Comparison of ENCODE assay signal across 1 cellular context in the genomic region with DNA sequence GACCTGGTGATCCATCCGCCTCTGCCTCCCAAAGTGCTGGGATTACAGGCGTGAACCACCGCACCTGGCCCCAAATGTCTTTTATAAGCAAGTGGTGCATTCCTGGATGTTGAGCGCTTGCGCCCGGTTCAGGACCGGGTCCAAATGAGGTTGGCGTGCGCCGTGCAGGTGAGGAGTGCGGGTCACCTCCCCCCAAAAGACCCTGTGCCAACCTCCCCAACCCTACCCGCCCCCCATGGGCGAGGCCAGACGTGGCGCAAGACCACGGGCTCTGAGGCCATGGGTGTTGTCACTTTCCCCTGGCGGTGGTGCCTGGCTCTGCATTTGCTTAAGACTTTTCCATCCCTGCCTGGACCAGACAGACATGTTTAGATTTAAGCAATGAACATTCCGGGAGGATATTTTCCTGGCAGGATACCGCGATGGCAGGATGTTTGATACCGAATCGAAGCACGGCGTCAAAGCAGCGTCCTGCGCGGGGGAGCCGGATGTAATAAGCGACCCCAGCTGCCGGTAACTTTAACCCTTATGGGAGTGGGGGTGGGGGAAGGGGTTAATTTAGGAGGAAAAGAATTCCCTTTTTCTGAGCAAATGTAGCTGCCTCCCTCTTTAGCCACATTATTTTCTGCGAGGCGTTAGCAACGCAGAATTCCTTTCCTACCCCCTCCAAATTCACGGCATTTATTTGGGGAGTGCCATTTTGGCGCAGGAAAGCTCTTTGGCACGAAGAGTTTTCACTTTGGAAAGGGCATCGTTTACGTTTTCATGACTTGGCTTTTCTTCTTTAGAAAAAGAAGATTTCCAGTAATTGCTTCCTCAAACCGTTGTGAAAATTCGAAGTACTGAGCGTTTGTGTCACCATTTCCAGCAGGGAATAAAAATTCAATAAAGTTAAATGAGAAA.
TF ChIP-seq lines count a peak whose summit lies in the region.

No MANE protein-coding gene starts in this region.

TF ChIP-seq in H1, 55 proteins besides CTCF, POLR2A, EP300 and RAD21:
- TF ChIP-seq CREB1 (IDR thresholded peaks at IDR 0.05) (peak; percentile 67), RBBP5 (IDR thresholded peaks at IDR 0.05; ENCODE audit: borderline replicate concordance, low read depth, low read length) (no peak), JUND (IDR thresholded peaks at IDR 0.05; ENCODE audit: low read length) (no peak), HDAC2 (IDR thresholded peaks at IDR 0.05; ENCODE audit: borderline replicate concordance in 1 of 2, low read depth in 2 of 2, low read length in 2 of 2) (no peak; a peak in 1 of 4 replicates), SAP30 (IDR thresholded peaks at IDR 0.05; ENCODE audit: insufficient read depth, insufficient replicate concordance, low read length) (no peak), SIN3A (conservative IDR thresholded peaks at IDR 0.05 in 1 of 2, IDR thresholded peaks at IDR 0.05 in 1 of 2; ENCODE audit: low read depth in 1 of 2, low read length in 2 of 2) (peak in 1 of 2 experiments; percentile 81; a peak in 2 of 4 replicates), GTF2F1 (IDR thresholded peaks at IDR 0.05; ENCODE audit: borderline replicate concordance, low read depth, low read length) (no peak), CEBPB (IDR thresholded peaks at IDR 0.05; ENCODE audit: low read depth, low read length) (peak; percentile 82), YY1 (IDR thresholded peaks at IDR 0.05; ENCODE audit: low read depth, low read length) (peak; percentile 75; the same call in 1 of the 2 replicates), GABPA (IDR thresholded peaks at IDR 0.05; ENCODE audit: borderline replicate concordance, insufficient read depth, low read length) (peak; percentile 45; the same call in 1 of the 2 replicates), TAF1 (IDR thresholded peaks at IDR 0.05; ENCODE audit: low read depth, low read length) (0 out of 2 replicates have a peak, but pooled peaks have one; percentile 47), ASH2L (IDR thresholded peaks at IDR 0.05; ENCODE audit: low read length) (no peak), CBX8 (IDR thresholded peaks at IDR 0.05; ENCODE audit: borderline replicate concordance, low read depth, low read length) (no peak), MAFK (IDR thresholded peaks at IDR 0.05; ENCODE audit: low read depth, low read length) (no peak), HDAC6 (IDR thresholded peaks at IDR 0.05; ENCODE audit: low read depth, low read length) (no peak), POU5F1 (IDR thresholded peaks at IDR 0.05; ENCODE audit: low read depth, low read length) (0 out of 2 replicates have a peak, but pooled peaks have one; percentile 4), PHF8 (conservative IDR thresholded peaks at IDR 0.05; ENCODE audit: low read depth, low read length) (0 out of 2 replicates have a peak, but pooled peaks have one; percentile 3), CHD2 (IDR thresholded peaks at IDR 0.05; ENCODE audit: low read length) (no peak), KDM5A (IDR thresholded peaks at IDR 0.05; ENCODE audit: low read length) (no peak), CTBP2 (IDR thresholded peaks at IDR 0.05; ENCODE audit: borderline replicate concordance, insufficient read depth, insufficient read length, low read length) (peak; percentile 86), POLR2AphosphoS5 (IDR thresholded peaks at IDR 0.05; ENCODE audit: low read depth, low read length) (peak; percentile 38; the same call in 1 of the 2 replicates), RNF2 (IDR thresholded peaks at IDR 0.05; ENCODE audit: borderline replicate concordance, low read depth, low read length, missing control alignments, poor library complexity, severe bottlenecking) (no peak), TCF12 (IDR thresholded peaks at IDR 0.05; ENCODE audit: low read depth, low read length) (0 out of 2 replicates have a peak, but pooled peaks have one; percentile 9)
- TF ChIP-seq, protein P1, sequence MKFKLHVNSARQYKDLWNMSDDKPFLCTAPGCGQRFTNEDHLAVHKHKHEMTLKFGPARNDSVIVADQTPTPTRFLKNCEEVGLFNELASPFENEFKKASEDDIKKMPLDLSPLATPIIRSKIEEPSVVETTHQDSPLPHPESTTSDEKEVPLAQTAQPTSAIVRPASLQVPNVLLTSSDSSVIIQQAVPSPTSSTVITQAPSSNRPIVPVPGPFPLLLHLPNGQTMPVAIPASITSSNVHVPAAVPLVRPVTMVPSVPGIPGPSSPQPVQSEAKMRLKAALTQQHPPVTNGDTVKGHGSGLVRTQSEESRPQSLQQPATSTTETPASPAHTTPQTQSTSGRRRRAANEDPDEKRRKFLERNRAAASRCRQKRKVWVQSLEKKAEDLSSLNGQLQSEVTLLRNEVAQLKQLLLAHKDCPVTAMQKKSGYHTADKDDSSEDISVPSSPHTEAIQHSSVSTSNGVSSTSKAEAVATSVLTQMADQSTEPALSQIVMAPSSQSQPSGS (IDR thresholded peaks at IDR 0.05; ENCODE audit: low read length): no peak
- TF ChIP-seq, protein P2, sequence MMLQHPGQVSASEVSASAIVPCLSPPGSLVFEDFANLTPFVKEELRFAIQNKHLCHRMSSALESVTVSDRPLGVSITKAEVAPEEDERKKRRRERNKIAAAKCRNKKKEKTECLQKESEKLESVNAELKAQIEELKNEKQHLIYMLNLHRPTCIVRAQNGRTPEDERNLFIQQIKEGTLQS (IDR thresholded peaks at IDR 0.05; ENCODE audit: insufficient read depth, low read depth, low read length): no peak
- TF ChIP-seq, protein P3, sequence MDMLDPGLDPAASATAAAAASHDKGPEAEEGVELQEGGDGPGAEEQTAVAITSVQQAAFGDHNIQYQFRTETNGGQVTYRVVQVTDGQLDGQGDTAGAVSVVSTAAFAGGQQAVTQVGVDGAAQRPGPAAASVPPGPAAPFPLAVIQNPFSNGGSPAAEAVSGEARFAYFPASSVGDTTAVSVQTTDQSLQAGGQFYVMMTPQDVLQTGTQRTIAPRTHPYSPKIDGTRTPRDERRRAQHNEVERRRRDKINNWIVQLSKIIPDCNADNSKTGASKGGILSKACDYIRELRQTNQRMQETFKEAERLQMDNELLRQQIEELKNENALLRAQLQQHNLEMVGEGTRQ (IDR thresholded peaks at IDR 0.05; ENCODE audit: low read length): no peak
- TF ChIP-seq, protein P4, sequence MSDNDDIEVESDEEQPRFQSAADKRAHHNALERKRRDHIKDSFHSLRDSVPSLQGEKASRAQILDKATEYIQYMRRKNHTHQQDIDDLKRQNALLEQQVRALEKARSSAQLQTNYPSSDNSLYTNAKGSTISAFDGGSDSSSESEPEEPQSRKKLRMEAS (IDR thresholded peaks at IDR 0.05): peak; percentile 48; the same call in 1 of the 2 replicates
